ENCODE assay signal across 20 cellular contexts in the genomic region with DNA sequence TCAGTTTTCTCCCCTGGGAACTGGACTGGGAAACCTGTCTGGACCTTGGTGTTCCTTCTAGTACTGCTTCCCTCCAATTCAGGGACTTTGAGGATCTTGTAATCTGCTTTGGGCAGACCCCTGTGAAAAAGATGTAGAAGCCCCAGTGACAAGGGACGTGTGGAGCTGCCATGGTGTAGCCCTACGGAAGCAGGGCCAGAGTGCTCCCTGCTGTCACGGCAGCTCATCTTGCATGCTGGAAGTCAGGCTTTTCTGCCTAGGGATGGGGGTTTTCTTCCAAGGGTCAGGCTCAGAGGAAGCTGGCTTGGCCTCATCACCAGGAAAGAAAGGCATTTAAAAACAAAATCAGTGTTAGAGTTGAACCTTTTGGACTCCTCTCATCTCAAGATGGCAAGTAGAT.
DNase-seq lines count a peak whose midpoint lies in the region; ATAC-seq, FAIRE-seq and TF ChIP-seq lines count a peak whose summit lies in the region.
"Had no signal": no experiment of that assay in that cellular context is flagged by ENCODE, and none has a peak within 500 bp of the region (broad histone marks: within the 10 kb centered on the region; RNA-seq: fewer than 3 reads in every experiment).

No MANE protein-coding gene starts in this region.

- no peak overlapping the region for H3K9ac ChIP-seq in endothelial cell of umbilical vein (replicated peaks; ENCODE audit: extremely low read depth, insufficient read depth, low read length)
- H3K9ac ChIP-seq: KMS-11 had no signal

- H3K79me2 ChIP-seq in endothelial cell of umbilical vein (ENCODE audit: control insufficient read depth, insufficient read depth, low read length) = peaks cover 49% of the 10 kb centered on the region

- intact Hi-C loops in ascending aorta (cut with DNase I) = loop anchor here (5.0 to 10.0 kb wide), 2 partner anchors 114 to 187 kb away; a partner anchor contains a TSS
- intact Hi-C loops in endothelial cell of umbilical vein (cut with micrococcal nuclease) = no loop called here
- intact Hi-C loops in posterior vena cava (cut with DNase I) = loop anchor here in 1 of 2 donors (10.0 kb wide), 1 partner anchor 107 kb away; no protein-coding TSS in a partner anchor
- intact Hi-C loops in lower lobe of right lung (cut with DNase I) = no loop called here

- no peak overlapping the region for H2AFZ ChIP-seq in endothelial cell of umbilical vein (ENCODE audit: low read depth, low read length)
- H2AFZ ChIP-seq: GM23338 had no signal

- no peaks in the 10 kb centered on the region for H3K9me1 ChIP-seq in endothelial cell of umbilical vein (replicated peaks; ENCODE audit: control insufficient read depth, extremely low read depth, insufficient read depth, low read length)

- H3K27ac ChIP-seq in ascending aorta (peak overlapping the region; percentile 44 to 82), endothelial cell of umbilical vein (ENCODE audit: insufficient read depth, low read depth, low read length) (no peak overlapping the region), lower lobe of right lung (no peak overlapping the region)
- H3K27ac ChIP-seq: KMS-11 had no signal

- in situ Hi-C loops in HAP-1 (cut with MboI; ENCODE audit: low sequenced_read_pairs) = no loop called here

- H4K20me1 ChIP-seq in endothelial cell of umbilical vein (replicated peaks; ENCODE audit: control insufficient read depth, extremely low read depth, insufficient read depth, low read length) = peaks cover 11% of the 10 kb centered on the region

- POLR2A ChIA-PET in endothelial cell of umbilical vein (lab: Charles Lee) = no interaction called here
- POLR2A ChIA-PET in GM10248 (lab: Yijun Ruan, JAX) = no interaction called here

- no peak for TF ChIP-seq POLR2A in endothelial cell of umbilical vein (IDR thresholded peaks at IDR 0.05; ENCODE audit: low read depth, low read length)

- dilution Hi-C loops in endothelial cell of umbilical vein (cut with MboI; ENCODE audit: extremely low pct_ligation_motif_present, low sequenced_read_pairs) = no loop called here

- no peak overlapping the region for H3K4me2 ChIP-seq in endothelial cell of umbilical vein (ENCODE audit: insufficient read depth, low read length)
- H3K4me2 ChIP-seq: GM23338, KMS-11 had no signal

- H3K9me3 ChIP-seq in ascending aorta (no peaks in the 10 kb centered on the region), endothelial cell of umbilical vein (replicated peaks; ENCODE audit: control insufficient read depth, insufficient read depth, low read length) (no peaks in the 10 kb centered on the region), HAP-1 (no peaks in the 10 kb centered on the region), lower lobe of right lung (no peaks in the 10 kb centered on the region)

- H3K27me3 ChIP-seq in ascending aorta (no peaks in the 10 kb centered on the region), endothelial cell of umbilical vein (ENCODE audit: control insufficient read depth in 2 of 2, insufficient read depth in 2 of 2, low read length in 2 of 2) (no peaks in the 10 kb centered on the region), HAP-1 (ENCODE audit: low read depth) (no peaks in the 10 kb centered on the region), lower lobe of right lung (ENCODE audit: low read depth) (no peaks in the 10 kb centered on the region)

- ATAC-seq in lower lobe of right lung = no peak
- ATAC-seq: GM23338, HCT116 had no signal

- FAIRE-seq in endothelial cell of umbilical vein (lab: Jason Lieb, UNC) = peak; percentile 59
- FAIRE-seq in urothelium cell line (lab: Jason Lieb, UNC) = no peak
- FAIRE-seq: GM12892 had no signal

- H3K4me3 ChIP-seq in ascending aorta (no peak overlapping the region), endothelial cell of umbilical vein (replicated peaks in 1 of 3; ENCODE audit: insufficient read depth in 1 of 3, low read depth in 1 of 3, low read length in 3 of 3) (no peak overlapping the region), HAP-1 (no peak overlapping the region), lower lobe of right lung (no peak overlapping the region)
- H3K4me3 ChIP-seq: GM23338 had no signal

- TF ChIP-seq CTCF in ascending aorta (IDR thresholded peaks at IDR 0.05) (no peak), endothelial cell of umbilical vein (IDR thresholded peaks at IDR 0.05; ENCODE audit: extremely low read depth in 1 of 2, insufficient read depth in 1 of 2, low read depth in 1 of 2, low read length in 2 of 2) (no peak), GM10248 (IDR thresholded peaks at IDR 0.05; ENCODE audit: control extremely low read depth, extremely low read depth, low read depth, missing control alignments) (no peak), lower lobe of right lung (IDR thresholded peaks at IDR 0.05) (no peak)

- CTCF ChIA-PET in endothelial cell of umbilical vein (lab: Charles Lee) = interaction anchor here (0.8 to 2.4 kb wide), 9 partner anchors 12 to 254 kb away, joined by 3 to 9 read pairs (median 4); no protein-coding TSS in a partner anchor
- CTCF ChIA-PET in GM10248 (lab: Yijun Ruan, JAX) = interaction anchor here (1.2 to 1.5 kb wide), 2 partner anchors 9 to 10 kb away, joined by 3 to 4 read pairs; no protein-coding TSS in a partner anchor

- H3K36me3 ChIP-seq in ascending aorta (no peaks in the 10 kb centered on the region), endothelial cell of umbilical vein (ENCODE audit: control insufficient read depth in 2 of 2, extremely low read depth in 1 of 2, insufficient read depth in 2 of 2, low read length in 2 of 2) (peaks cover 0 to 28% of the 10 kb centered on the region in 2 experiments), HAP-1 (replicated peaks) (peaks cover 18% of the 10 kb centered on the region), lower lobe of right lung (peaks cover 8% of the 10 kb centered on the region)

- BruUV-seq in endothelial cell of umbilical vein (replicated peaks; lab: Mats Ljungman, UMichigan) = no TSS peak

- DNase-seq in ascending aorta (ENCODE audit: low spot score in 2 of 2) (peak in 1 of 2 donors; percentile 31), endothelial cell of umbilical vein (ENCODE audit: low read depth, low spot score) (no peak), posterior vena cava (ENCODE audit: low spot score) (peak; percentile 9), urothelium cell line (ENCODE audit: low spot score) (no peak), GM10248 (ENCODE audit: extremely low spot score) (no peak), HAP-1 (ENCODE audit: low spot score in 2 of 2) (no peak), lower lobe of right lung (no peak)
- DNase-seq: CD4-positive, alpha-beta memory T cell; DMS153; NCI-H1105; NCI-H146; NCI-H2029; NCI-H510A treated with DMSO at 0.1 percent for 48 hours; NCI-H774; NK-92 treated with Interleukin-12 subunit alpha and Interleukin-12 subunit beta, amount 100 ng/mL, for 24 hours; SIG-M5 had no signal

- H3K4me1 ChIP-seq in ascending aorta (peaks cover 41 to 58% of the 10 kb centered on the region in 2 donors), endothelial cell of umbilical vein (ENCODE audit: control insufficient read depth, extremely low read depth, insufficient read depth, low read length) (peaks cover 42% of the 10 kb centered on the region), HAP-1 (no peaks in the 10 kb centered on the region), lower lobe of right lung (peaks cover 46% of the 10 kb centered on the region)

TF ChIP-seq in endothelial cell of umbilical vein, 7 proteins besides CTCF, POLR2A, EP300 and RAD21:
- TF ChIP-seq MYC (IDR thresholded peaks at IDR 0.05; ENCODE audit: low read depth, low read length) = no peak
- TF ChIP-seq, protein P1, sequence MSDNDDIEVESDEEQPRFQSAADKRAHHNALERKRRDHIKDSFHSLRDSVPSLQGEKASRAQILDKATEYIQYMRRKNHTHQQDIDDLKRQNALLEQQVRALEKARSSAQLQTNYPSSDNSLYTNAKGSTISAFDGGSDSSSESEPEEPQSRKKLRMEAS (IDR thresholded peaks at IDR 0.05; ENCODE audit: insufficient read depth, insufficient read length) = no peak

Comparison
In these comparisons a context has a peak if more than half of its experiments do, and no peak if none do; other contexts are left out.
1. H3K27ac ChIP-seq: peak in ascending aorta (2 of 2); none in endothelial cell of umbilical vein (single experiment) and lower lobe of right lung (single experiment).